Comparison of ENCODE assay signal across 8 cellular contexts in the genomic region with DNA sequence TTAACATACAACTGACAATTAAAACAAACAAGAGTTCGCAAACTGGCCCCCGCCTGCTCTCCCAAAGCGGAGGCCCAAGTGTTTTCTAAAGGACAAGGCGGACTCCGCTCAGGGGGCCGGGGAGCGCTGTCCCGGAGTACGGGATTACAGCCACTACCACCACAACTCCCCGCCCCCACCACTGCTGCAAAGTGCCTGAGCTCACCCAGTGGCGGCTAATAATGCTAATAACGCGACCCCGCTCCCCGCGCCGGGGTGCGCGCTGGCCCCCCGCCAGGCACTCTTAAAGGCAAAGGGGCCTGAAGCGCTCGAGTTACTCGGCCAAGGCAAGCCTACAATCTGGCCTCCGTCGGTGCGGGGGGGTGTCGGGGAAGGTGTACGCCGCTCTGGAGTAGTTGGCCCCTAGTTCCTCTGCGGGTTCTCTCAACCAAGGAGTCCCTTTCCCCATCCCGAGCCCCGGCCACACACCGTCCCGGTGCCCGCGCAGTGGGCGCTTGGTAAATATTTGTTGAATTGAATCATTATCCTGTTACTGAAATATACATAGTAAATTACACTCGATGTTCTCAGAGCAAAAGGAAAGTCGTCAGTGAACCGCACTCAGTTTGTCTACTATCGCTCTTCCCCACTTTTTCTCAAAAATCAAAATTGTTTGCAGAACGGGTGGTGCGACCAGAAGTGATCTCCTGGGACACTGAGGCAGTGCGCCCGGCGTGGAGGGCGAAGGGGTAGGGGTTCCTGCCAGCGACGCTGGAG. TPM values are rescaled to one million over a fixed set of nuclear protein-coding genes. Genes with fewer than 3 reads are reported as not detected.
DNase-seq lines count a peak whose midpoint lies in the region; ATAC-seq and TF ChIP-seq lines count a peak whose summit lies in the region.

No MANE protein-coding gene starts in this region.

- no peak for TF ChIP-seq POLR2A in prostate gland (IDR thresholded peaks at IDR 0.05)

- peaks cover 10% of the 10 kb centered on the region for H3K27me3 ChIP-seq in prostate gland (replicated peaks; ENCODE audit: insufficient read depth)

- ATAC-seq in GM19397 (IDR thresholded peaks at IDR 0.05; ENCODE audit: unreplicated experiment) (no peak), GM19023 (IDR thresholded peaks at IDR 0.05; ENCODE audit: unreplicated experiment) (no peak)

- H3K27ac Mint-ChIP-seq in activated naive CD4-positive, alpha-beta T cell treated with anti-CD3 and anti-CD28 coated beads, Interleukin-2, amount 50 U/mL, for 24 hours, result no peak overlapping the region

- DNase-seq in activated naive CD4-positive, alpha-beta T cell treated with anti-CD3 and anti-CD28 coated beads, Interleukin-2, amount 50 U/mL, for 16 hours, result no peak
- peak in 32 of 42 donors; percentile 17 to 74 (median 52) for DNase-seq in head of caudate nucleus
- DNase-seq in prostate gland (ENCODE audit: low spot score), result no peak
- DNase-seq in NCI-H2107 treated with DMSO at 0.1 percent for 48 hours (lab: John Stamatoyannopoulos, UW; ENCODE audit: unreplicated experiment), result no peak

- no peaks in the 10 kb centered on the region for H3K36me3 Mint-ChIP-seq in activated naive CD4-positive, alpha-beta T cell treated with anti-CD3 and anti-CD28 coated beads, Interleukin-2, amount 50 U/mL, for 24 hours

- peaks cover 48% of the 10 kb centered on the region for H3K27me3 Mint-ChIP-seq in activated naive CD4-positive, alpha-beta T cell treated with anti-CD3 and anti-CD28 coated beads, Interleukin-2, amount 50 U/mL, for 24 hours

- TF ChIP-seq CTCF in VCaP (conservative IDR thresholded peaks at IDR 0.05) (no peak), prostate gland (IDR thresholded peaks at IDR 0.05) (no peak)

- H3K4me3 Mint-ChIP-seq in activated naive CD4-positive, alpha-beta T cell treated with anti-CD3 and anti-CD28 coated beads, Interleukin-2, amount 50 U/mL, for 24 hours, result peak overlapping the region; percentile 55

- no peaks in the 10 kb centered on the region for H3K4me1 ChIP-seq in prostate gland (replicated peaks)

- WGBS in prostate gland, result 4% methylated on average over 49 of the region's 49 CpGs

- H3K9me3 ChIP-seq in prostate gland, result no peaks in the 10 kb centered on the region

- H3K4me3 ChIP-seq in prostate gland, result peak overlapping the region; percentile 58 to 61

- no peaks in the 10 kb centered on the region for H3K36me3 ChIP-seq in prostate gland

- peaks cover 28% of the 10 kb centered on the region for H3K4me1 Mint-ChIP-seq in activated naive CD4-positive, alpha-beta T cell treated with anti-CD3 and anti-CD28 coated beads, Interleukin-2, amount 50 U/mL, for 24 hours

- H3K27ac ChIP-seq in VCaP, result peak overlapping the region; percentile 63
- H3K27ac ChIP-seq in prostate gland, result peak overlapping the region; percentile 62 to 64

- H3K9me3 Mint-ChIP-seq in activated naive CD4-positive, alpha-beta T cell treated with anti-CD3 and anti-CD28 coated beads, Interleukin-2, amount 50 U/mL, for 24 hours, result no peaks in the 10 kb centered on the region

- intact Hi-C loops in head of caudate nucleus (cut with DNase I), result loop anchor here (10.0 kb wide), 1 partner anchor 769 kb away; no protein-coding TSS in a partner anchor
- intact Hi-C loops in prostate gland (cut with DNase I), result loop anchor here (5.0 to 10.0 kb wide), 8 partner anchors 86 to 1361 kb away; a partner anchor contains a TSS

RNA-seq across cellular contexts. Expression of a gene that starts 0.8 kb away (rescaled TPM):
- 10 to 100 TPM in 1 of 2 donors, 1 to 10 TPM in 1; 9.5 to 14.3 TPM for total RNA-seq in prostate gland

Comparison
In these comparisons a context has a peak if more than half of its experiments do, and no peak if none do; other contexts are left out.
1. DNase-seq: peak in head of caudate nucleus (32 of 42); none in activated naive CD4-positive, alpha-beta T cell treated with anti-CD3 and anti-CD28 coated beads, Interleukin-2, amount 50 U/mL, for 16 hours (single experiment), prostate gland (single experiment) and NCI-H2107 treated with DMSO at 0.1 percent for 48 hours (single experiment).